8 cellular contexts compared by ENCODE assay signal in the genomic region with DNA sequence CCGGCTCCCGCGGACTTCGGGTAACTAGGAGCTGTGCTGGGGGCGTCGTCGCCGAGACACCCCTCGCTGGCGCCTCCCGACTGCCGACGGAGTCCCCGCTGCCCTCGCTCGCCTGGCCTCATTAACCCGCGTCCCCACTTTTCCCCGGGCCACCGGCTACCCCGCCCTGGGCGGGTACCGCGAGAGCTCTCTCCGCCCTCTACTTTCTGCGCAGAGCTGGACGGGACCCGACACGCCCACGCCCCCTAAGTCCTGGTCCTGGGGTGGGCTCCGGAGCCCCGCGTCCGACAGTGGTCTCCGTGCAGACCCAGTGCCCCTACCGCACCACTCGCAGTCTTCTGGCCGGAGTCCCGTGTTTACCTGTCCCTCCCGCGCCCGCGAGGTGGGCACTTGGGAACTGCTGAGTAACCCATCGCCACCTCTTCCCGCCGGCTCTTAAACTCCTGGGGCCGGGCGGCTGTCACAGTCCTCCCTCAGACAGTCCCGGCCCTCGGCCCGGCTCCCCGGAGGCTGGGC. TPM values are rescaled to one million over a fixed set of nuclear protein-coding genes. Genes with fewer than 3 reads are reported as not detected.
DNase-seq lines count a peak whose midpoint lies in the region; ATAC-seq and TF ChIP-seq lines count a peak whose summit lies in the region.

No MANE protein-coding gene starts in this region.

- TF ChIP-seq POLR2A in lower leg skin (IDR thresholded peaks at IDR 0.05) = no peak

- 1% methylated on average over 20 to 31 of the region's 52 CpGs for WGBS in lower leg skin, 2 donors

- peak overlapping the region; percentile 72 for H3K4me3 ChIP-seq in AG04449 (ENCODE audit: low read depth, low read length)
- peak overlapping the region; percentile 65 for H3K4me3 ChIP-seq in WI38 (ENCODE audit: low read depth, low read length)
- H3K4me3 ChIP-seq in choroid plexus epithelial cell (ENCODE audit: low read depth, low read length) = peak overlapping the region; percentile 69
- peak overlapping the region; percentile 56 for H3K4me3 ChIP-seq in lower leg skin (ENCODE audit: low read depth, poor library complexity, severe bottlenecking)

- no peak for ATAC-seq in HG03571 (IDR thresholded peaks at IDR 0.05; ENCODE audit: unreplicated experiment)

- intact Hi-C loops in lower leg skin (cut with DNase I; ENCODE audit: low total_unique reads) = no loop called here

- POLR2A ChIA-PET in AG04449 (lab: Yijun Ruan, JAX) = interaction anchor here (0.7 to 5.4 kb wide), 18 partner anchors 9 to 390 kb away, joined by 3 to 174 read pairs (median 3); a partner anchor contains a TSS

- TF ChIP-seq CTCF in AG04449 (IDR thresholded peaks at IDR 0.05; ENCODE audit: insufficient read depth, low read length, missing control alignments) = no peak
- TF ChIP-seq CTCF in WI38 (IDR thresholded peaks at IDR 0.05; ENCODE audit: low read depth, low read length) = no peak
- TF ChIP-seq CTCF in choroid plexus epithelial cell (conservative IDR thresholded peaks at IDR 0.05; ENCODE audit: low read depth, low read length) = no peak
- no peak for TF ChIP-seq CTCF in lower leg skin (IDR thresholded peaks at IDR 0.05)

- CTCF ChIA-PET in AG04449 (lab: Yijun Ruan, JAX) = interaction anchor here (0.5 to 17.0 kb wide), 50 partner anchors 8 to 406 kb away, joined by 3 to 603 read pairs (median 5); a partner anchor contains a TSS

- no peak for DNase-seq in AG04449 (ENCODE audit: low read depth, low spot score)
- peak; percentile 63 for DNase-seq in GM19238 (ENCODE audit: insufficient read length, low spot score)
- peak; percentile 56 for DNase-seq in NCI-H1105 (lab: John Stamatoyannopoulos, UW)
- peak; percentile 35 for DNase-seq in choroid plexus epithelial cell (ENCODE audit: low read depth)
- peak; percentile 62 to 96 for DNase-seq in lower leg skin (ENCODE audit: low spot score in 2 of 2)
- peak; percentile 69 to 70 for DNase-seq in stimulated activated CD8-positive, alpha-beta memory T cell treated with anti-CD3 and anti-CD28 coated beads, Interleukin-2, amount 100 ng/mL, for 48 hours (ENCODE audit: low read depth in 2 of 2)

RNA-seq across cellular contexts. Expression of a gene that starts 0.4 kb away (rescaled TPM):
- 10 to 100 TPM in 3 of 4 donors, 1 to 10 TPM in 1; 9.4 to 33.6 (median 23.5) TPM for total RNA-seq in lower leg skin

RNA-seq across cellular contexts. Expression of a gene that starts 2.1 kb away (rescaled TPM):
- total RNA-seq in lower leg skin = 1 to 10 TPM; 2.1 to 9.5 (median 4.4) TPM

RNA-seq across cellular contexts. Expression of a gene that starts 6.7 kb away (rescaled TPM):
- total RNA-seq in lower leg skin = 100 to 1,000 TPM; 538 to 966 (median 735) TPM

RNA-seq across cellular contexts. Expression of a gene that starts 8.8 kb away (rescaled TPM):
- 100 to 1,000 TPM in 2 of 4 donors, 10 to 100 TPM in 2; 76.6 to 138 (median 103) TPM for total RNA-seq in lower leg skin

RNA-seq across cellular contexts. Expression of a gene that starts 14.8 kb away (rescaled TPM):
- 1 to 10 TPM in 3 of 4 donors, not detected in 1; 1.0 to 3.7 (median 3.3) TPM for total RNA-seq in lower leg skin
